ENCODE assay signal across 17 cellular contexts in the genomic region with DNA sequence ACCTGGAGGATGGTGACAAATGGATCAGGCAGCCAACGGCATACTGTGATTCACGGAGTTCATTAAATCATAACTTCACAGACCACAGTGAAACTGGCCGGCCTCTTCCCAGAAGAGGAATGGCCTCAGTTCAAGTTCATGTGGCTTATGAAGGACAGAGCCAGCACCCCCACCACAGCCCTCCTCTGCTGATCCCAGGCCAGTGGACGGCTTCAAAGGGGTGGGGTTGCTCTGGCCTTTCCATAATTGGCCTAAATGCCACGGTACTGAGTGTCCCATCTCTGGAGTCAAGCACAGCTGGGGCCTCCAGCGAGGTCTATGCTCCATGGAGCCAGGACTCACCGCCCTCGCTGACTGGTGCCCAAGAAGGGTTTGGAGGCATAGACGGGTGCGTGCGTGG. TPM values are rescaled to one million over a fixed set of nuclear protein-coding genes. Genes with fewer than 3 reads are reported as not detected.
A peak's percentile ranks its signal among the peaks of the same experiment; 100 is the strongest.
DNase-seq lines count a peak whose midpoint lies in the region; FAIRE-seq and TF ChIP-seq lines count a peak whose summit lies in the region.
"Had no signal": no experiment of that assay in that cellular context is flagged by ENCODE, and none has a peak within 500 bp of the region (broad histone marks: within the 10 kb centered on the region; RNA-seq: fewer than 3 reads in every experiment).

No MANE protein-coding gene starts in this region.

- peak; percentile 40 for DNase-seq in AG09319 (ENCODE audit: extremely low read depth, low read depth)
- DNase-seq in HTR-8/SVneo (ENCODE audit: insufficient read length, low spot score): no peak
- DNase-seq in fibroblast of peridontal ligament (ENCODE audit: extremely low read depth): peak; percentile 60
- DNase-seq in posterior vena cava (ENCODE audit: low spot score): peak; percentile 93
- DNase-seq in SHP77 treated with DMSO at 0.1 percent for 48 hours (lab: John Stamatoyannopoulos, UW): no peak
- DNase-seq in GM19240 (ENCODE audit: insufficient read length, low spot score): no peak
- no peak for DNase-seq in stimulated activated CD4-positive, alpha-beta T cell treated with anti-CD3 and anti-CD28 coated beads, Interleukin-4, amount 100 ng/mL, for 4 hours
- DNase-seq in NCI-H748 (lab: John Stamatoyannopoulos, UW; ENCODE audit: unreplicated experiment): no peak
- DNase-seq: C1 segment of cervical spinal cord; KBM-7; NCI-H1048; NCI-H2107; NCI-H226; NCI-H526; NK-92 treated with Interleukin-12 subunit alpha and Interleukin-12 subunit beta, amount 100 ng/mL, for 24 hours; OCI-M1 had no signal

- intact Hi-C loops in posterior vena cava (cut with DNase I): no loop called here

- peak; percentile 52 for FAIRE-seq in HTR-8/SVneo (lab: Jason Lieb, UNC)
- FAIRE-seq: H54 had no signal

- TF ChIP-seq CTCF in AG09319 (IDR thresholded peaks at IDR 0.05; ENCODE audit: low read depth, low read length): no peak

RNA-seq across cellular contexts. Expression of a gene that starts 21.4 kb away (rescaled TPM):
- total RNA-seq in posterior vena cava: 10 to 100 TPM; 17.2 to 24.9 TPM

RNA-seq across cellular contexts. Expression of a gene that starts 21.5 kb away (rescaled TPM):
- 10 to 100 TPM; 28.7 to 47.9 TPM for total RNA-seq in posterior vena cava

RNA-seq across cellular contexts. Expression of a gene that starts 23.7 kb away (rescaled TPM):
- total RNA-seq in posterior vena cava: 10 to 100 TPM; 73.1 to 92.8 TPM

RNA-seq across cellular contexts. Expression of a gene that starts 31.1 kb away (rescaled TPM):
- not detected for total RNA-seq in posterior vena cava

RNA-seq across cellular contexts. Expression of a gene that starts 31.8 kb away (rescaled TPM):
- 1 to 10 TPM in 1 of 2 donors, under 1 TPM in 1; 0.57 to 2.0 TPM for total RNA-seq in posterior vena cava

Comparison
In these comparisons a context has a peak if more than half of its experiments do, and no peak if none do; other contexts are left out.
1. DNase-seq: peak in AG09319 (single experiment), fibroblast of peridontal ligament (single experiment) and posterior vena cava (single experiment); none in HTR-8/SVneo (single experiment), SHP77 treated with DMSO at 0.1 percent for 48 hours (single experiment), GM19240 (single experiment), stimulated activated CD4-positive, alpha-beta T cell treated with anti-CD3 and anti-CD28 coated beads, Interleukin-4, amount 100 ng/mL, for 4 hours (0 of 2) and NCI-H748 (single experiment).